Comparison of ENCODE assay signal across 11 cellular contexts in genomic region chr11:94452988-94453387, GRCh38. TPM values are rescaled to one million over a fixed set of nuclear protein-coding genes. Genes with fewer than 3 reads are reported as not detected.
"Had no signal": no experiment of that assay in that cellular context is flagged by ENCODE, and none has a peak within 500 bp of the region (broad histone marks: within the 10 kb centered on the region; RNA-seq: fewer than 3 reads in every experiment).

No MANE protein-coding gene starts in this region.

- DNase-seq: GM23248, GOT3, H7, KBM-7 had no signal

- FAIRE-seq: HepG2 had no signal

- H3K4me2 ChIP-seq: KMS-11 had no signal

- H3K4me1 ChIP-seq: HAP-1 had no signal

- H2AFZ ChIP-seq: GM23248 had no signal

- ATAC-seq: HCT116, HepG2 had no signal

- H3K27ac ChIP-seq: GM23248, HL-60, KMS-11 had no signal

- H3K9me3 ChIP-seq: HAP-1 had no signal

- H3K9ac ChIP-seq: GM23248, KMS-11 had no signal

- H3K4me3 ChIP-seq: GM23248, HAP-1 had no signal

RNA-seq across cellular contexts. Expression of gene GPR83, which starts 51.8 kb away (rescaled TPM):
- total RNA-seq: GM23248 had no signal
- polyA plus RNA-seq: GM23248 had no signal

RNA-seq across cellular contexts. Expression of gene C11orf97, which starts 59.3 kb away (rescaled TPM):
- total RNA-seq: GM23248, H4, H7, HT1080 had no signal
- polyA plus RNA-seq: GM23248, HepG2 had no signal
